ENCODE assay signal across 1 cellular context in the genomic region with DNA sequence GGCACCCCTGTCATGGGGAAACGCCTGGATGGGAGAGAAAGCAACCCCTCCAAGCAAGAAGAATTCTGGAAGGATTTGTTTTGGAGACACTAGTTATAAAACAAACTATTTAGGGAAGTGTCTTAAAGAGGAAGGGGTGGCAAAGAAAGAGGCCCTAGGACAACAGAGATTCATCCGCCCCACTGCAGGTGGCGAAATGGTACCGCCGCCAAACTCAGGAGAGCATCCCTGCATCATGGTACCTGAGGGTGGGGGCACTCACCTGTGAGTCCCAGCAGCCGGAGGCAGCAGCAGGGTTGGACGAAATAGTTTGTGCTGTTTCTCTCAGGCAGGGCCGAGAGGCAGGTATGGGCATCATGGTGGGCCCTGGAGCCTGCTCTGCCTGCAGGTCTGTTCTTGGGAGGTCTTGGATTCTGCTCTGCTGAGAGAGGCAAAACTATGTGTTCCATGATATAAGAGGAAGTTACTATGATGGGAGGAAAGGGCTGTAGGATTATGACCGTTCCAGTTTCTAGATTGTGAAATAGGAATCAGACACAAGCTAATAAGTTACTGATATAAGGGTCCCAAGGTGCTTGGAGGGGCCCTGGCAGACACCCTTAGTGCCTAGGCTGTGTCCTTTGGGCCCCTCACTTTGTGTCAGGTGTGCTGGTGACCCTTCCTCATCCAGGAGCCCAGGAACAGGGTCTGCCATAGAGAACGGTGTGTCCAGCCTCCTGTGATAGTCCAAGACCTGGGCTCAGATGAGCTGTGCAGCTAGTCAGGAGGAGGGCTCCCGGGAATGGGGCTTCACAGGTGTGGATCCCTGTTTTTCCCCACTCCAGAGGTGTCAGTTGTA.
TF ChIP-seq lines count a peak whose summit lies in the region.

No MANE protein-coding gene starts in this region.

TF ChIP-seq in H1, 55 proteins besides CTCF, POLR2A, EP300 and RAD21:
- no peak for TF ChIP-seq EZH2 (IDR thresholded peaks at IDR 0.05; ENCODE audit: low read depth, low read length, severe bottlenecking)
- TF ChIP-seq CHD2 (IDR thresholded peaks at IDR 0.05; ENCODE audit: low read length): no peak
- TF ChIP-seq SP4 (IDR thresholded peaks at IDR 0.05; ENCODE audit: low read length): no peak
